In genomic region chr12:131047789-131048610, GRCh38 we compare ENCODE assay signal across 19 cellular contexts.
DNase-seq lines count a peak whose midpoint lies in the region; ATAC-seq and TF ChIP-seq lines count a peak whose summit lies in the region.
"Had no signal": no experiment of that assay in that cellular context is flagged by ENCODE, and none has a peak within 500 bp of the region (broad histone marks: within the 10 kb centered on the region; RNA-seq: fewer than 3 reads in every experiment).

No MANE protein-coding gene starts in this region.

- no peak overlapping the region for H3K4me2 ChIP-seq in DND-41 (ENCODE audit: insufficient read depth, low read length)
- H3K4me2 ChIP-seq in mesenchymal stem cell (ENCODE audit: low read length, poor library complexity, severe bottlenecking), result no peak overlapping the region
- H3K4me2 ChIP-seq: PC-9, SK-N-SH had no signal

- H3K4ac ChIP-seq in mesenchymal stem cell (ENCODE audit: low read depth in 1 of 2, low read length in 2 of 2), result no peak overlapping the region

- H2AFZ ChIP-seq in DND-41 (ENCODE audit: low read depth, low read length) (no peak overlapping the region), mesenchymal stem cell (ENCODE audit: low read depth, low read length) (no peak overlapping the region)
- H2AFZ ChIP-seq: PC-9 had no signal

- H3K23ac ChIP-seq in mesenchymal stem cell (ENCODE audit: low read length in 2 of 2), result no peak overlapping the region

- H3K27me3 Mint-ChIP-seq in activated naive CD8-positive, alpha-beta T cell treated with anti-CD3 and anti-CD28 coated beads, Interleukin-2, amount 10 ng/mL, durations not matched to agents 7 days and 5 days, result peaks cover 7% of the 10 kb centered on the region
- H3K27me3 Mint-ChIP-seq in stimulated activated naive B cell treated with anti-CD40 and anti-IgM and Interleukin-4, amounts not matched to agents 10 μg/mL and 1 μg/mL and 100 μg/mL, for 72 hours, result peaks cover 7 to 8% of the 10 kb centered on the region in 2 donors

- 71% methylated on average over 24 of the region's 24 CpGs for WGBS in mesenchymal stem cell

- H3K4me1 ChIP-seq in DND-41 (ENCODE audit: insufficient read depth, low read length) (no peaks in the 10 kb centered on the region), left lung (peaks cover 0 to 8% of the 10 kb centered on the region in 2 donors), mesenchymal stem cell (ENCODE audit: control insufficient read depth, insufficient read depth, low read depth, low read length) (no peaks in the 10 kb centered on the region)
- H3K4me1 ChIP-seq: Caco-2, stomach had no signal

- H3K9me3 ChIP-seq in DND-41 (ENCODE audit: insufficient read depth, low read length, severe bottlenecking) (no peaks in the 10 kb centered on the region), left lung (no peaks in the 10 kb centered on the region), mesenchymal stem cell (ENCODE audit: control insufficient read depth, low read length) (no peaks in the 10 kb centered on the region)
- H3K9me3 ChIP-seq: Caco-2, SK-N-SH, stomach had no signal

- H4K91ac ChIP-seq in mesenchymal stem cell (ENCODE audit: low read length), result no peak overlapping the region

- H2BK120ac ChIP-seq in mesenchymal stem cell (ENCODE audit: low read depth, low read length), result no peak overlapping the region

- peaks cover 8% of the 10 kb centered on the region; the same call in 1 of the 2 replicates for H4K20me1 ChIP-seq in DND-41 (ENCODE audit: insufficient read depth, low read length)

- H3K4me1 Mint-ChIP-seq in activated naive CD8-positive, alpha-beta T cell treated with anti-CD3 and anti-CD28 coated beads, Interleukin-2, amount 10 ng/mL, durations not matched to agents 7 days and 5 days, result no peaks in the 10 kb centered on the region
- H3K4me1 Mint-ChIP-seq in stimulated activated naive B cell treated with anti-CD40 and anti-IgM and Interleukin-4, amounts not matched to agents 10 μg/mL and 1 μg/mL and 100 μg/mL, for 72 hours, result peaks cover 17 to 27% of the 10 kb centered on the region in 2 donors
- H3K4me1 Mint-ChIP-seq: natural killer cell had no signal

- no peak overlapping the region for H2BK12ac ChIP-seq in mesenchymal stem cell (ENCODE audit: low read length in 2 of 2)

- no peak overlapping the region for H3K27ac Mint-ChIP-seq in activated naive CD8-positive, alpha-beta T cell treated with anti-CD3 and anti-CD28 coated beads, Interleukin-2, amount 10 ng/mL, durations not matched to agents 7 days and 5 days
- no peak overlapping the region for H3K27ac Mint-ChIP-seq in stimulated activated naive B cell treated with anti-CD40 and anti-IgM and Interleukin-4, amounts not matched to agents 10 μg/mL and 1 μg/mL and 100 μg/mL, for 72 hours
- H3K27ac Mint-ChIP-seq: natural killer cell had no signal

- H3K27ac ChIP-seq in DND-41 (ENCODE audit: low read length) (no peak overlapping the region), left lung (no peak overlapping the region), mesenchymal stem cell (ENCODE audit: low read length, poor library complexity, severe bottlenecking) (no peak overlapping the region)
- H3K27ac ChIP-seq: PC-9, stomach had no signal

- ATAC-seq in DND-41 (ENCODE audit: insufficient read depth, low read depth) (0 out of 3 replicates have a peak, but pooled peaks have one; percentile 14), left lung (peak; percentile 6), HG03097 (IDR thresholded peaks at IDR 0.05; ENCODE audit: low FRiP score, unreplicated experiment) (no peak), HG03378 (IDR thresholded peaks at IDR 0.05; ENCODE audit: unreplicated experiment) (no peak)
- no peak for ATAC-seq in activated naive CD8-positive, alpha-beta T cell treated with anti-CD3 and anti-CD28 coated beads, Interleukin-2, amount 10 ng/mL, durations not matched to agents 7 days and 5 days (ENCODE audit: low read depth)
- peak; percentile 51 to 52 for ATAC-seq in stimulated activated naive B cell treated with anti-CD40 and anti-IgM and Interleukin-4, amounts not matched to agents 10 μg/mL and 1 μg/mL and 100 μg/mL, for 72 hours (replicated peaks)
- ATAC-seq: natural killer cell had no signal

- no peak overlapping the region for H3K4me3 Mint-ChIP-seq in activated naive CD8-positive, alpha-beta T cell treated with anti-CD3 and anti-CD28 coated beads, Interleukin-2, amount 10 ng/mL, durations not matched to agents 7 days and 5 days
- no peak overlapping the region for H3K4me3 Mint-ChIP-seq in stimulated activated naive B cell treated with anti-CD40 and anti-IgM and Interleukin-4, amounts not matched to agents 10 μg/mL and 1 μg/mL and 100 μg/mL, for 72 hours
- H3K4me3 Mint-ChIP-seq: natural killer cell had no signal

- no peaks in the 10 kb centered on the region for H3K36me3 Mint-ChIP-seq in activated naive CD8-positive, alpha-beta T cell treated with anti-CD3 and anti-CD28 coated beads, Interleukin-2, amount 10 ng/mL, durations not matched to agents 7 days and 5 days
- H3K36me3 Mint-ChIP-seq in stimulated activated naive B cell treated with anti-CD40 and anti-IgM and Interleukin-4, amounts not matched to agents 10 μg/mL and 1 μg/mL and 100 μg/mL, for 72 hours, result peaks cover 2 to 6% of the 10 kb centered on the region in 2 donors
- H3K36me3 Mint-ChIP-seq: natural killer cell had no signal

- no peak for DNase-seq in DND-41
- DNase-seq in activated naive CD8-positive, alpha-beta T cell treated with anti-CD3 and anti-CD28 coated beads, Interleukin-2, amount 10 ng/mL, durations not matched to agents 7 days and 5 days, result peak; percentile 25
- DNase-seq in left lung, result peak in 1 of 2 donors; percentile 81
- DNase-seq in stimulated activated naive B cell treated with anti-CD40 and anti-IgM and Interleukin-4, amounts not matched to agents 10 μg/mL and 1 μg/mL and 100 μg/mL, for 72 hours, result no peak
- DNase-seq in activated naive CD4-positive, alpha-beta T cell treated with Interleukin-2 at 50 U/mL for 16 hours, result no peak
- DNase-seq in mesenchymal stem cell, result no peak
- DNase-seq: activated CD4-positive, alpha-beta T cell treated with anti-CD3 and anti-CD28 coated beads for 1 hour; activated CD8-positive, alpha-beta memory T cell treated with anti-CD3 and anti-CD28 coated beads, Interleukin-2, amount 50 U/mL, for 4 hours; Caco-2; foreskin fibroblast; IMR-90; natural killer cell; PC-9; SK-N-SH; stimulated activated CD4-positive, alpha-beta T cell treated with anti-CD3 and anti-CD28 coated beads, Interleukin-15, amount 100 ng/mL, for 24 hours; stomach; T1000 had no signal

- intact Hi-C loops in left lung (cut with DNase I), result no loop called here

- no peak overlapping the region for H3K18ac ChIP-seq in mesenchymal stem cell (ENCODE audit: low read depth in 1 of 2, low read length in 2 of 2)

- POLR2A ChIA-PET in activated naive CD8-positive, alpha-beta T cell treated with anti-CD3 and anti-CD28 coated beads, Interleukin-2, amount 10 ng/mL, durations not matched to agents 7 days and 5 days (lab: Charles Lee), result no interaction called here

- H3K79me1 ChIP-seq in mesenchymal stem cell (replicated peaks; ENCODE audit: low read length, poor library complexity, severe bottlenecking), result no peaks in the 10 kb centered on the region

- H2AK5ac ChIP-seq in mesenchymal stem cell (ENCODE audit: low read length, severe bottlenecking), result no peak overlapping the region

- H2BK5ac ChIP-seq in mesenchymal stem cell (ENCODE audit: low read depth, low read length, poor library complexity, severe bottlenecking), result no peak overlapping the region

- peaks cover 3% of the 10 kb centered on the region for H3K27me3 ChIP-seq in DND-41 (ENCODE audit: insufficient read depth, low read length, poor library complexity)
- no peaks in the 10 kb centered on the region for H3K27me3 ChIP-seq in left lung
- peaks cover 0 to 12% of the 10 kb centered on the region in 2 experiments for H3K27me3 ChIP-seq in mesenchymal stem cell (ENCODE audit: control insufficient read depth in 1 of 2, insufficient read depth in 1 of 2, low read length in 2 of 2)
- H3K27me3 ChIP-seq: stomach had no signal

- no peak overlapping the region for H4K8ac ChIP-seq in mesenchymal stem cell (ENCODE audit: low read length)

- H3K79me2 ChIP-seq in DND-41 (ENCODE audit: insufficient read depth, low read length), result no peaks in the 10 kb centered on the region

- H3K9me3 Mint-ChIP-seq in activated naive CD8-positive, alpha-beta T cell treated with anti-CD3 and anti-CD28 coated beads, Interleukin-2, amount 10 ng/mL, durations not matched to agents 7 days and 5 days, result no peaks in the 10 kb centered on the region
- H3K9me3 Mint-ChIP-seq in stimulated activated naive B cell treated with anti-CD40 and anti-IgM and Interleukin-4, amounts not matched to agents 10 μg/mL and 1 μg/mL and 100 μg/mL, for 72 hours, result peaks cover 2 to 4% of the 10 kb centered on the region in 2 donors
- H3K9me3 Mint-ChIP-seq: natural killer cell had no signal

- TF ChIP-seq CTCF in DND-41 (IDR thresholded peaks at IDR 0.05; ENCODE audit: borderline replicate concordance, extremely low read depth, low read length, poor library complexity, severe bottlenecking) (no peak), left lung (IDR thresholded peaks at IDR 0.05) (no peak)

- H3K14ac ChIP-seq in mesenchymal stem cell (ENCODE audit: low read length in 2 of 2), result no peak overlapping the region

- no peak overlapping the region for H3K9ac ChIP-seq in DND-41 (ENCODE audit: low read depth, low read length)
- H3K9ac ChIP-seq in mesenchymal stem cell (ENCODE audit: low read length), result no peak overlapping the region
- H3K9ac ChIP-seq: SK-N-SH had no signal

- H3K36me3 ChIP-seq in DND-41 (ENCODE audit: insufficient read depth, low read length), result no peaks in the 10 kb centered on the region
- H3K36me3 ChIP-seq in left lung, result peaks cover 0 to 5% of the 10 kb centered on the region in 2 donors
- no peaks in the 10 kb centered on the region for H3K36me3 ChIP-seq in mesenchymal stem cell (ENCODE audit: control insufficient read depth in 1 of 2, insufficient read depth in 2 of 2, low read depth in 1 of 2, low read length in 2 of 2)
- H3K36me3 ChIP-seq: stomach had no signal

- H3K4me3 ChIP-seq in DND-41 (ENCODE audit: low read depth in 1 of 2, low read length in 2 of 2) (no peak overlapping the region), left lung (no peak overlapping the region), mesenchymal stem cell (ENCODE audit: insufficient read depth in 1 of 2, low read depth in 1 of 2, low read length in 2 of 2) (peak overlapping the region in 1 of 2 experiments; percentile 7)
- H3K4me3 ChIP-seq: PC-9, stomach had no signal

- H2BK15ac ChIP-seq in mesenchymal stem cell (ENCODE audit: low read depth, poor library complexity, severe bottlenecking), result no peak overlapping the region

Comparison
In these comparisons a context has a peak if more than half of its experiments do, and no peak if none do; other contexts are left out.
1. ATAC-seq: peak in DND-41 (single experiment), left lung (single experiment) and stimulated activated naive B cell treated with anti-CD40 and anti-IgM and Interleukin-4, amounts not matched to agents 10 μg/mL and 1 μg/mL and 100 μg/mL, for 72 hours (2 of 2); none in activated naive CD8-positive, alpha-beta T cell treated with anti-CD3 and anti-CD28 coated beads, Interleukin-2, amount 10 ng/mL, durations not matched to agents 7 days and 5 days (single experiment), HG03097 (single experiment) and HG03378 (single experiment).